Comparison of ENCODE assay signal across 1 cellular context in genomic region chr2:152431370-152432098, GRCh38.
TF ChIP-seq lines count a peak whose summit lies in the region.

No MANE protein-coding gene starts in this region.

TF ChIP-seq in HepG2, 621 proteins besides CTCF, POLR2A, EP300 and RAD21 (continued from another document):
- TF ChIP-seq USF2 (IDR thresholded peaks at IDR 0.05; ENCODE audit: low read depth, low read length) (no peak), USF2 (CRISPR knock-in tag; IDR thresholded peaks at IDR 0.05; ENCODE audit: borderline replicate concordance) (no peak), ZNF800 (CRISPR knock-in tag; IDR thresholded peaks at IDR 0.05) (no peak), ELF1 (CRISPR knock-in tag; IDR thresholded peaks at IDR 0.05) (no peak)
